Comparison of ENCODE assay signal across 29 cellular contexts in genomic region chr22:30486118-30486517, GRCh38. TPM values are rescaled to one million over a fixed set of nuclear protein-coding genes. Genes with fewer than 3 reads are reported as not detected.
"Had no signal": no experiment of that assay in that cellular context is flagged by ENCODE, and none has a peak within 500 bp of the region (broad histone marks: within the 10 kb centered on the region; RNA-seq: fewer than 3 reads in every experiment).

No MANE protein-coding gene starts in this region.

- DNase-seq: esophagus squamous epithelium had no signal

- H3K4me1 Mint-ChIP-seq: activated CD4-positive, alpha-beta T cell treated with anti-CD3 and anti-CD28 coated beads for 36 hours; activated CD4-positive, alpha-beta T cell treated with anti-CD3 and anti-CD28 coated beads, Interleukin-2, amount 10 ng/mL, durations not matched to agents 24 days and 14 days; activated naive CD8-positive, alpha-beta T cell treated with anti-CD3 and anti-CD28 coated beads, Interleukin-2, amount 50 U/mL, for 24 hours had no signal

- H3K27me3 ChIP-seq: adrenal gland, body of pancreas had no signal

- H3K4me1 ChIP-seq: adrenal gland had no signal

- H3K36me3 ChIP-seq: adrenal gland, esophagus squamous epithelium, gastroesophageal sphincter, WERI-Rb-1 had no signal

- H3K4me3 ChIP-seq: adrenal gland, body of pancreas, esophagus squamous epithelium, gastroesophageal sphincter had no signal

- H3K9me3 ChIP-seq: adrenal gland, body of pancreas, esophagus squamous epithelium, gastroesophageal sphincter had no signal

- H3K27ac ChIP-seq: adrenal gland, epithelial cell of prostate, esophagus squamous epithelium, gastroesophageal sphincter, WERI-Rb-1 had no signal

- H3K27me3 Mint-ChIP-seq: activated CD4-positive, alpha-beta T cell treated with anti-CD3 and anti-CD28 coated beads for 36 hours; activated naive CD8-positive, alpha-beta T cell treated with anti-CD3 and anti-CD28 coated beads for 36 hours; activated naive CD8-positive, alpha-beta T cell treated with anti-CD3 and anti-CD28 coated beads, Interleukin-2, amount 50 U/mL, for 24 hours had no signal

- H3K36me3 Mint-ChIP-seq: activated CD4-positive, alpha-beta memory T cell treated with anti-CD3 and anti-CD28 coated beads for 36 hours; activated CD8-positive, alpha-beta memory T cell treated with anti-CD3 and anti-CD28 coated beads, Interleukin-2, amount 10 ng/mL, durations not matched to agents 7 days and 5 days; activated naive CD4-positive, alpha-beta T cell treated with anti-CD3 and anti-CD28 coated beads, Interleukin-2, amount 50 U/mL, for 24 hours; activated naive CD8-positive, alpha-beta T cell treated with anti-CD3 and anti-CD28 coated beads for 36 hours; T-cell had no signal

- H3K9me3 Mint-ChIP-seq: activated CD4-positive, alpha-beta memory T cell treated with anti-CD3 and anti-CD28 coated beads for 36 hours; activated CD4-positive, alpha-beta T cell treated with anti-CD3 and anti-CD28 coated beads, Interleukin-2, amount 10 ng/mL, durations not matched to agents 24 days and 14 days; activated naive CD4-positive, alpha-beta T cell treated with anti-CD3 and anti-CD28 coated beads for 36 hours; activated naive CD4-positive, alpha-beta T cell treated with anti-CD3 and anti-CD28 coated beads, Interleukin-2, amount 50 U/mL, for 24 hours; activated naive CD8-positive, alpha-beta T cell treated with anti-CD3 and anti-CD28 coated beads for 36 hours; activated naive CD8-positive, alpha-beta T cell treated with anti-CD3 and anti-CD28 coated beads, Interleukin-2, amount 50 U/mL, for 24 hours; activated T-helper 1 cell treated with anti-CD3 and anti-CD28 coated beads, Interleukin-12 subunit alpha, Interleukin-12 subunit beta, Interleukin-2, Interleukin-4 antibody, amounts not matched to agents 30 ng/mL and 10 ng/mL and 1 ng/mL, durations not matched to agents 14 hours and 24 hours and 36 hours; activated T-helper 2 cell treated with anti-CD3 and anti-CD28 coated beads, Interferon-gamma antibody, Interleukin-2, Interleukin-4, amounts not matched to agents 10 μg/mL and 5 μg/mL and 100 μg/mL, durations not matched to agents 14 hours and 24 hours and 36 hours; T-cell; T-helper 1 cell treated with Interleukin-12 subunit alpha and Interleukin-12 subunit beta and Interleukin-4 antibody, amounts not matched to agents 30 μg/mL and 1 μg/mL, for 36 hours had no signal

- H3K27ac Mint-ChIP-seq: activated CD4-positive, alpha-beta memory T cell treated with anti-CD3 and anti-CD28 coated beads for 36 hours; activated CD4-positive, alpha-beta T cell treated with anti-CD3 and anti-CD28 coated beads for 36 hours; activated CD4-positive, alpha-beta T cell treated with anti-CD3 and anti-CD28 coated beads, Interleukin-2, amount 10 ng/mL, durations not matched to agents 24 days and 14 days; activated CD8-positive, alpha-beta T cell treated with anti-CD3 and anti-CD28 coated beads, Interleukin-2, amount 10 ng/mL, durations not matched to agents 7 days and 5 days; activated naive CD4-positive, alpha-beta T cell treated with anti-CD3 and anti-CD28 coated beads for 36 hours; activated naive CD4-positive, alpha-beta T cell treated with anti-CD3 and anti-CD28 coated beads, Interleukin-2, amount 50 U/mL, for 24 hours; activated naive CD8-positive, alpha-beta T cell treated with anti-CD3 and anti-CD28 coated beads for 36 hours; activated naive CD8-positive, alpha-beta T cell treated with anti-CD3 and anti-CD28 coated beads, Interleukin-2, amount 50 U/mL, for 24 hours; activated T-helper 1 cell treated with anti-CD3 and anti-CD28 coated beads, Interleukin-12 subunit alpha, Interleukin-12 subunit beta, Interleukin-2, Interleukin-4 antibody, amounts not matched to agents 30 ng/mL and 10 ng/mL and 1 ng/mL, durations not matched to agents 14 hours and 24 hours and 36 hours; activated T-helper 2 cell treated with anti-CD3 and anti-CD28 coated beads, Interferon-gamma antibody, Interleukin-2, Interleukin-4, amounts not matched to agents 10 μg/mL and 5 μg/mL and 100 μg/mL, durations not matched to agents 14 hours and 24 hours and 36 hours; T-cell; T-helper 1 cell treated with Interleukin-12 subunit alpha and Interleukin-12 subunit beta and Interleukin-4 antibody, amounts not matched to agents 30 μg/mL and 1 μg/mL, for 36 hours had no signal

- H3K4me3 Mint-ChIP-seq: activated CD4-positive, alpha-beta memory T cell treated with anti-CD3 and anti-CD28 coated beads for 36 hours; activated CD4-positive, alpha-beta T cell treated with anti-CD3 and anti-CD28 coated beads for 36 hours; activated CD4-positive, alpha-beta T cell treated with anti-CD3 and anti-CD28 coated beads, Interleukin-2, amount 10 ng/mL, durations not matched to agents 24 days and 14 days; activated CD8-positive, alpha-beta memory T cell treated with anti-CD3 and anti-CD28 coated beads, Interleukin-2, amount 10 ng/mL, durations not matched to agents 7 days and 5 days; activated CD8-positive, alpha-beta T cell treated with anti-CD3 and anti-CD28 coated beads, Interleukin-2, amount 10 ng/mL, durations not matched to agents 7 days and 5 days; activated naive CD4-positive, alpha-beta T cell treated with anti-CD3 and anti-CD28 coated beads for 36 hours; activated naive CD4-positive, alpha-beta T cell treated with anti-CD3 and anti-CD28 coated beads, Interleukin-2, amount 50 U/mL, for 24 hours; activated naive CD8-positive, alpha-beta T cell treated with anti-CD3 and anti-CD28 coated beads for 36 hours; activated naive CD8-positive, alpha-beta T cell treated with anti-CD3 and anti-CD28 coated beads, Interleukin-2, amount 50 U/mL, for 24 hours; activated T-helper 1 cell treated with anti-CD3 and anti-CD28 coated beads, Interleukin-12 subunit alpha, Interleukin-12 subunit beta, Interleukin-2, Interleukin-4 antibody, amounts not matched to agents 30 ng/mL and 10 ng/mL and 1 ng/mL, durations not matched to agents 14 hours and 24 hours and 36 hours; T-cell; T-helper 1 cell treated with Interleukin-12 subunit alpha and Interleukin-12 subunit beta and Interleukin-4 antibody, amounts not matched to agents 30 μg/mL and 1 μg/mL, for 36 hours had no signal

RNA-seq across cellular contexts. Expression of gene SEC14L3, which starts 14.3 kb away (rescaled TPM):
- total RNA-seq: activated CD4-positive, alpha-beta memory T cell treated with anti-CD3 and anti-CD28 coated beads for 36 hours; activated CD4-positive, alpha-beta T cell treated with anti-CD3 and anti-CD28 coated beads for 36 hours; activated CD4-positive, alpha-beta T cell treated with anti-CD3 and anti-CD28 coated beads, Interleukin-2, amount 10 ng/mL, durations not matched to agents 24 days and 14 days; activated CD8-positive, alpha-beta memory T cell treated with anti-CD3 and anti-CD28 coated beads for 36 hours; activated CD8-positive, alpha-beta memory T cell treated with anti-CD3 and anti-CD28 coated beads, Interleukin-2, amount 10 ng/mL, durations not matched to agents 7 days and 5 days; activated CD8-positive, alpha-beta T cell treated with anti-CD3 and anti-CD28 coated beads, Interleukin-2, amount 10 ng/mL, durations not matched to agents 7 days and 5 days; activated naive CD4-positive, alpha-beta T cell treated with anti-CD3 and anti-CD28 coated beads for 36 hours; activated naive CD8-positive, alpha-beta T cell treated with anti-CD3 and anti-CD28 coated beads for 36 hours; activated T-helper 1 cell treated with anti-CD3 and anti-CD28 coated beads, Interleukin-12 subunit alpha, Interleukin-12 subunit beta, Interleukin-2, Interleukin-4 antibody, amounts not matched to agents 30 ng/mL and 10 ng/mL and 1 ng/mL, durations not matched to agents 14 hours and 24 hours and 36 hours; activated T-helper 2 cell treated with anti-CD3 and anti-CD28 coated beads, Interferon-gamma antibody, Interleukin-2, Interleukin-4, amounts not matched to agents 10 μg/mL and 5 μg/mL and 100 μg/mL, durations not matched to agents 14 hours and 24 hours and 36 hours; aorta; body of pancreas; chondrocyte; dermis microvascular lymphatic vessel endothelial cell; endothelial cell of umbilical vein; fibroblast of lung; fibroblast of villous mesenchyme; gastroesophageal sphincter; glomerular endothelial cell; T-cell; T-helper 2 cell treated with Interferon-gamma antibody and Interleukin-4, amounts not matched to agents 100 ng/mL and 5 ng/mL, for 36 hours had no signal
- polyA plus RNA-seq: adrenal gland, aorta, endothelial cell of umbilical vein, esophagus, fibroblast of lung had no signal

RNA-seq across cellular contexts. Expression of gene SEC14L4, which starts 19.4 kb away (rescaled TPM):
- total RNA-seq: activated CD4-positive, alpha-beta memory T cell treated with anti-CD3 and anti-CD28 coated beads for 36 hours; activated CD4-positive, alpha-beta T cell treated with anti-CD3 and anti-CD28 coated beads for 36 hours; activated CD4-positive, alpha-beta T cell treated with anti-CD3 and anti-CD28 coated beads, Interleukin-2, amount 10 ng/mL, durations not matched to agents 24 days and 14 days; activated CD8-positive, alpha-beta memory T cell treated with anti-CD3 and anti-CD28 coated beads for 36 hours; activated CD8-positive, alpha-beta memory T cell treated with anti-CD3 and anti-CD28 coated beads, Interleukin-2, amount 10 ng/mL, durations not matched to agents 7 days and 5 days; activated CD8-positive, alpha-beta T cell treated with anti-CD3 and anti-CD28 coated beads, Interleukin-2, amount 10 ng/mL, durations not matched to agents 7 days and 5 days; activated naive CD4-positive, alpha-beta T cell treated with anti-CD3 and anti-CD28 coated beads for 36 hours; activated naive CD8-positive, alpha-beta T cell treated with anti-CD3 and anti-CD28 coated beads for 36 hours; activated T-helper 1 cell treated with anti-CD3 and anti-CD28 coated beads, Interleukin-12 subunit alpha, Interleukin-12 subunit beta, Interleukin-2, Interleukin-4 antibody, amounts not matched to agents 30 ng/mL and 10 ng/mL and 1 ng/mL, durations not matched to agents 14 hours and 24 hours and 36 hours; activated T-helper 2 cell treated with anti-CD3 and anti-CD28 coated beads, Interferon-gamma antibody, Interleukin-2, Interleukin-4, amounts not matched to agents 10 μg/mL and 5 μg/mL and 100 μg/mL, durations not matched to agents 14 hours and 24 hours and 36 hours; aorta; chondrocyte; endothelial cell of umbilical vein; esophagus squamous epithelium; gastroesophageal sphincter; glomerular endothelial cell; T-helper 2 cell treated with Interferon-gamma antibody and Interleukin-4, amounts not matched to agents 100 ng/mL and 5 ng/mL, for 36 hours had no signal
- polyA plus RNA-seq: aorta, endothelial cell of umbilical vein had no signal
